ENCODE assay signal across 14 cellular contexts in genomic region chr15:45732544-45733130, GRCh38.
DNase-seq lines count a peak whose midpoint lies in the region; ATAC-seq, FAIRE-seq and TF ChIP-seq lines count a peak whose summit lies in the region.
"Had no signal": no experiment of that assay in that cellular context is flagged by ENCODE, and none has a peak within 500 bp of the region (broad histone marks: within the 10 kb centered on the region; RNA-seq: fewer than 3 reads in every experiment).

No MANE protein-coding gene starts in this region.

- WGBS in pancreas, 2 donors, result 41 to 46% methylated on average over 5 of the region's 5 CpGs

- H3K4me2 ChIP-seq in OCI-LY7 (ENCODE audit: low read length), result peak overlapping the region; percentile 75

- no peaks in the 10 kb centered on the region for H4K20me1 ChIP-seq in OCI-LY7 (ENCODE audit: insufficient read depth, low read length)

- no peaks in the 10 kb centered on the region for H3K9me2 ChIP-seq in OCI-LY7 (ENCODE audit: insufficient read depth, low read length)

- H3K36me3 ChIP-seq in right atrium auricular region, result no peaks in the 10 kb centered on the region
- no peaks in the 10 kb centered on the region for H3K36me3 ChIP-seq in OCI-LY7 (ENCODE audit: insufficient read depth, low read length)
- no peaks in the 10 kb centered on the region for H3K36me3 ChIP-seq in upper lobe of right lung
- no peaks in the 10 kb centered on the region for H3K36me3 ChIP-seq in pancreas

- H3K27me3 ChIP-seq in right atrium auricular region, result no peaks in the 10 kb centered on the region
- H3K27me3 ChIP-seq in upper lobe of right lung, result peaks cover 2% of the 10 kb centered on the region
- no peaks in the 10 kb centered on the region for H3K27me3 ChIP-seq in pancreas

- no peak for FAIRE-seq in pancreas (lab: Jason Lieb, UNC)

- intact Hi-C loops in Right ventricle myocardium inferior (cut with DNase I), result no loop called here
- intact Hi-C loops in OCI-LY7 (cut with micrococcal nuclease; ENCODE audit: unreplicated experiment), result no loop called here
- intact Hi-C loops in upper lobe of right lung (cut with DNase I), result no loop called here
- intact Hi-C loops in pancreas (cut with DNase I), result no loop called here

- ATAC-seq in Right ventricle myocardium inferior (peak; percentile 83), left lobe of liver (peak; percentile 20), upper lobe of right lung (peak; percentile 27), pancreas (no peak)
- ATAC-seq: activated CD4-positive, CD25-positive, alpha-beta regulatory T cell treated with anti-CD3 and anti-CD28 coated beads, Interleukin-2, amount 50 U/mL, for 24 hours; esophagus mucosa had no signal

- peak overlapping the region; percentile 68 for H2AFZ ChIP-seq in OCI-LY7 (ENCODE audit: low read length)

- no peak overlapping the region for H3K4me3 ChIP-seq in right atrium auricular region
- no peak overlapping the region for H3K4me3 ChIP-seq in OCI-LY7 (ENCODE audit: low read depth, low read length, poor library complexity, severe bottlenecking)
- no peak overlapping the region for H3K4me3 ChIP-seq in upper lobe of right lung
- H3K4me3 ChIP-seq in pancreas, result no peak overlapping the region

- no peaks in the 10 kb centered on the region for H3K79me2 ChIP-seq in OCI-LY7 (ENCODE audit: insufficient read depth, low read depth, low read length)

- H3K27ac ChIP-seq in right atrium auricular region, result peak overlapping the region in 1 of 2 donors; percentile 60
- H3K27ac ChIP-seq in OCI-LY7 (ENCODE audit: low read depth, low read length, poor library complexity, severe bottlenecking), result peak overlapping the region; percentile 99
- H3K27ac ChIP-seq in upper lobe of right lung, result no peak overlapping the region
- H3K27ac ChIP-seq in pancreas, result no peak overlapping the region

- CTCF ChIA-PET in OCI-LY7 (lab: Charles Lee; ENCODE audit: unreplicated experiment), result interaction anchor here (0.9 to 2.4 kb wide), 4 partner anchors 12 to 46 kb away, joined by 3 to 6 read pairs (median 5); no protein-coding TSS in a partner anchor

- no TSS peak for BruUV-seq in OCI-LY7 (replicated peaks; lab: Mats Ljungman, UMichigan)

- POLR2A ChIA-PET in OCI-LY7 (lab: Charles Lee), result interaction anchor here (0.6 to 5.1 kb wide), 14 partner anchors 9 to 552 kb away, joined by 3 to 42 read pairs (median 4); no protein-coding TSS in a partner anchor

- H3K4me1 ChIP-seq in right atrium auricular region, result peaks cover 0 to 21% of the 10 kb centered on the region in 2 donors
- H3K4me1 ChIP-seq in OCI-LY7 (ENCODE audit: insufficient read depth, low read length, poor library complexity, severe bottlenecking), result peaks cover 75% of the 10 kb centered on the region
- H3K4me1 ChIP-seq in upper lobe of right lung, result no peaks in the 10 kb centered on the region
- H3K4me1 ChIP-seq in pancreas, result no peaks in the 10 kb centered on the region

- H3K9me3 ChIP-seq in right atrium auricular region (no peaks in the 10 kb centered on the region), OCI-LY7 (ENCODE audit: low read length) (no peaks in the 10 kb centered on the region; the same call in 1 of the 2 replicates), upper lobe of right lung (no peaks in the 10 kb centered on the region), pancreas (no peaks in the 10 kb centered on the region)

- no peak for TF ChIP-seq CTCF in right atrium auricular region (IDR thresholded peaks at IDR 0.05)
- TF ChIP-seq CTCF in OCI-LY7 (conservative IDR thresholded peaks at IDR 0.05; ENCODE audit: low read length), result no peak
- no peak for TF ChIP-seq CTCF in upper lobe of right lung (IDR thresholded peaks at IDR 0.05)
- no peak for TF ChIP-seq CTCF in pancreas (IDR thresholded peaks at IDR 0.05)

- no peak for DNase-seq in Right ventricle myocardium inferior (ENCODE audit: missing footprints)
- no peak for DNase-seq in right atrium auricular region (ENCODE audit: low spot score)
- no peak for DNase-seq in OCI-LY7 (ENCODE audit: low spot score)
- no peak for DNase-seq in left lobe of liver (ENCODE audit: low spot score)
- DNase-seq in upper lobe of right lung, result no peak
- DNase-seq in mesenteric fat pad (ENCODE audit: low spot score), result no peak
- no peak for DNase-seq in activated gamma-delta T cell treated with Interleukin-2 at 50 U/mL for 16 hours
- no peak for DNase-seq in pancreas
- DNase-seq: HCEC 1CT, hippocampal formation, NCI-H187 treated with DMSO at 0.1 percent for 48 hours, OCI-M1 had no signal

Comparison
In these comparisons a context has a peak if more than half of its experiments do, and no peak if none do; other contexts are left out.
1. ATAC-seq: peak in Right ventricle myocardium inferior (single experiment), left lobe of liver (single experiment) and upper lobe of right lung (single experiment); none in pancreas (0 of 4).